ENCODE assay signal across 1 cellular context in genomic region chr18:5851998-5852397, GRCh38.
TF ChIP-seq lines count a peak whose summit lies in the region.

No MANE protein-coding gene starts in this region.

TF ChIP-seq in IMR-90, 13 proteins besides CTCF, POLR2A, EP300 and RAD21:
- TF ChIP-seq CHD1 (IDR thresholded peaks at IDR 0.05; ENCODE audit: low read depth, low read length) (no peak), MAFK (IDR thresholded peaks at IDR 0.05; ENCODE audit: low read depth, low read length) (no peak), BHLHE40 (IDR thresholded peaks at IDR 0.05; ENCODE audit: low read depth, low read length) (no peak), USF2 (IDR thresholded peaks at IDR 0.05; ENCODE audit: low read depth, low read length) (no peak), SMC3 (IDR thresholded peaks at IDR 0.05; ENCODE audit: low read depth, low read length) (no peak; the same call in 1 of the 2 replicates)
